In genomic region chr1:2300851-2301606, GRCh38 we compare ENCODE assay signal across 8 cellular contexts.
DNase-seq lines count a peak whose midpoint lies in the region; TF ChIP-seq lines count a peak whose summit lies in the region.

No MANE protein-coding gene starts in this region.

- no peak for TF ChIP-seq CTCF in HFFc6 (IDR thresholded peaks at IDR 0.05)

- intact Hi-C loops in cardiac septum (cut with DNase I), result no loop called here

- H3K9me3 Mint-ChIP-seq in HFFc6, result no peaks in the 10 kb centered on the region

- H3K27me3 Mint-ChIP-seq in HFFc6 (ENCODE audit: insufficient read depth), result peaks cover 3% of the 10 kb centered on the region

- DNase-seq in HFFc6 (no peak), NOMO-1 treated with dmso at 0.1 percent for 144 hours (lab: John Stamatoyannopoulos, UW; ENCODE audit: unreplicated experiment) (peak; percentile 91), cardiac septum (ENCODE audit: low spot score) (peak; percentile 91), NCI-H2227 treated with DMSO at 0.1 percent for 48 hours (lab: John Stamatoyannopoulos, UW) (no peak), SKM-1 treated with dmso at 0.1 percent for 144 hours (lab: John Stamatoyannopoulos, UW; ENCODE audit: unreplicated experiment) (no peak)
- peak; percentile 77 for DNase-seq in activated T-helper 9 cell treated with anti-CD3 and anti-CD28 coated beads, Interleukin-2, amount 50 U/mL, for 16 hours (ENCODE audit: low read depth)
- peak; percentile 56 to 79 (median 66) for DNase-seq in stimulated activated CD4-positive, alpha-beta T cell treated with anti-CD3 and anti-CD28 coated beads, Interleukin-1b, Interleukin-23, amount 100 ng/mL, for 24 hours (ENCODE audit: low read depth in 4 of 4, low spot score in 1 of 4)

- peaks cover 14% of the 10 kb centered on the region; the same call in 1 of the 2 replicates for H3K36me3 Mint-ChIP-seq in HFFc6 (ENCODE audit: low read depth)

- peak overlapping the region; percentile 60 for H3K27ac Mint-ChIP-seq in HFFc6

- peak overlapping the region; percentile 56; the same call in 1 of the 2 replicates for H3K4me3 ChIP-seq in GM08714 (ENCODE audit: low read length)

- H3K4me1 Mint-ChIP-seq in HFFc6 (ENCODE audit: low read depth), result no peaks in the 10 kb centered on the region

- H3K4me3 Mint-ChIP-seq in HFFc6, result peak overlapping the region; percentile 36; the same call in 1 of the 2 replicates

Comparison
In these comparisons a context has a peak if more than half of its experiments do, and no peak if none do; other contexts are left out.
1. DNase-seq: peak in NOMO-1 treated with dmso at 0.1 percent for 144 hours (single experiment), activated T-helper 9 cell treated with anti-CD3 and anti-CD28 coated beads, Interleukin-2, amount 50 U/mL, for 16 hours (single experiment), cardiac septum (single experiment) and stimulated activated CD4-positive, alpha-beta T cell treated with anti-CD3 and anti-CD28 coated beads, Interleukin-1b, Interleukin-23, amount 100 ng/mL, for 24 hours (4 of 4); none in HFFc6 (single experiment), NCI-H2227 treated with DMSO at 0.1 percent for 48 hours (single experiment) and SKM-1 treated with dmso at 0.1 percent for 144 hours (single experiment).